ENCODE assay signal across 1 cellular context in the genomic region with DNA sequence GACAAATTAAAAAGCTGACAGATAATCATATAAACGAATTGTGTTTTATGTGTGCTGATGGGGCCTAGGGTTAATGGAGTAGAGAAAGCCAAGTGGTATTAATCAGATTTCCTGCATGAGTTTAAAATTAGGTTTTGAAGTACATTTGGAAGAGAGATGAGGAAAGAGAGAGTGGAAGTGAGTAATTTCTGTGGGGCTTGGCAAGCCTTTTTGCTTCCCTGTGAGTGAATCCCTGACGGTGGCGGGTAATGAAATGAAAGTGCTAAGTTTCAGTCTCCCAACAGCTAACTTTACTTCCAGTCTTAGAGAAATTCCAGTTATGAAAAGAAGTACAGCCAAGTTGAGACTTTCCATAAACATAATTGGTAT.
A peak's percentile ranks its signal among the peaks of the same experiment; 100 is the strongest.
TF ChIP-seq lines count a peak whose summit lies in the region.

No MANE protein-coding gene starts in this region.

TF ChIP-seq in GM12878, 131 proteins besides CTCF, POLR2A, EP300 and RAD21 (continued from another document):
- TF ChIP-seq EGR1 (IDR thresholded peaks at IDR 0.05; ENCODE audit: borderline replicate concordance in 1 of 2, low read depth in 2 of 2, low read length in 2 of 2): peak in 1 of 2 experiments; percentile 47; a peak in 1 of 3 replicates
- no peak for TF ChIP-seq PAX8 (IDR thresholded peaks at IDR 0.05)
- TF ChIP-seq ETV6 (conservative IDR thresholded peaks at IDR 0.05 in 1 of 2, IDR thresholded peaks at IDR 0.05 in 1 of 2; ENCODE audit: borderline replicate concordance in 1 of 2, low read depth in 1 of 2): peak in 1 of 2 experiments; percentile 98; a peak in 2 of 4 replicates
- no peak for TF ChIP-seq ZNF207 (IDR thresholded peaks at IDR 0.05; ENCODE audit: borderline replicate concordance)
- TF ChIP-seq SPI1 (IDR thresholded peaks at IDR 0.05; ENCODE audit: borderline replicate concordance, insufficient read depth, low read depth, low read length): peak; percentile 18; the same call in 1 of the 2 replicates
- peak; percentile 76 for TF ChIP-seq JUNB (IDR thresholded peaks at IDR 0.05)
- TF ChIP-seq ZNF274 (IDR thresholded peaks at IDR 0.05; ENCODE audit: insufficient read depth, insufficient read length): no peak
- TF ChIP-seq FOXM1 (IDR thresholded peaks at IDR 0.05; ENCODE audit: low read depth, low read length): no peak
- TF ChIP-seq TARDBP (IDR thresholded peaks at IDR 0.05; ENCODE audit: borderline replicate concordance): no peak
